8 cellular contexts compared by ENCODE assay signal in the genomic region with DNA sequence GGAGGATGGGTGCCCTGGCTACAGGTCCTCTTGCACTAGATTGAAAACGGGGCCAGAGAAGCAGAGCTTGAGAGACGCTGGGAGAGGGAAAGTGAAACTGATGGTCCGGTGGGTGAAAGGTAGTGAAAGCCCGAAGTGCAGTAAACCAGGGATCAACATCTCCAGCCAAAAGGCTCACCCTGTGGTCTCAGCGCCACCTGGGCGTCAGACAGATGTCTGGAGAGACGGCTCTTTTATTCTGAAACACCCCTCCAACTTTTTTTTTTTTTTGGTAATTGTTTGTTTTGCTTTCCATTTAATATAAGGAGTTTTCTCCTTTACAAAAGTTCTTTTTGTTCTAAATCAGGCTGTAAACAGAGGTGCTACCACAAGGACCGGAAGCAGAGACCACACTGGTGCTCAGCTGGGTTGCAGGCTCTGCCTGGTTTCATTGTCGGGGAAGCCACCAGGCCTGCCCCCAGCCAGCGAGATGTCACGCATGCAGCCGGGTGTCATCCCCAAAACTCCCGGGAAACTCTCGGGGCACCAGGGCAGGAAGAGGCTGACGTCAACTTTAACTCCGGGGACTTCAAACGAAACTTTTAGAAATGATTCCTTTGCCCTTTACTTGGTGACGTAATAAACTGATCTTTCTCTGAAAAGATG. TPM values are rescaled to one million over a fixed set of nuclear protein-coding genes. Genes with fewer than 3 reads are reported as not detected.
DNase-seq lines count a peak whose midpoint lies in the region; ATAC-seq and TF ChIP-seq lines count a peak whose summit lies in the region.

No MANE protein-coding gene starts in this region.

- H3K27ac ChIP-seq in CD8-positive, alpha-beta memory T cell (ENCODE audit: low read depth, low read length): peak overlapping the region; percentile 66

- peaks cover 0 to 3% (median 0%) of the 10 kb centered on the region in 3 donors for H3K36me3 Mint-ChIP-seq in CD8-positive, alpha-beta memory T cell

- H3K27me3 Mint-ChIP-seq in CD8-positive, alpha-beta memory T cell: peaks cover 0 to 2% of the 10 kb centered on the region in 2 donors

- H3K4me1 Mint-ChIP-seq in CD8-positive, alpha-beta memory T cell: peaks cover 74 to 90% (median 76%) of the 10 kb centered on the region in 3 donors

- H3K9me3 Mint-ChIP-seq in CD8-positive, alpha-beta memory T cell: no peaks in the 10 kb centered on the region

- H3K27me3 ChIP-seq in CD8-positive, alpha-beta memory T cell (ENCODE audit: insufficient read depth, low read length, poor library complexity, severe bottlenecking): no peaks in the 10 kb centered on the region

- DNase-seq in CD8-positive, alpha-beta memory T cell: peak; percentile 85 to 96 (median 92)
- DNase-seq in T-helper 9 cell (peak; percentile 88), astrocyte of the spinal cord (ENCODE audit: low read depth, low spot score) (peak; percentile 28), left colon (peak; percentile 80 to 81), cortex of kidney (lab: John Stamatoyannopoulos, UW) (no peak)
- peak; percentile 81 for DNase-seq in stimulated activated CD8-positive, alpha-beta memory T cell treated with anti-CD3 and anti-CD28 coated beads, Interleukin-12 subunit alpha, Interleukin-12 subunit beta, amount 100 ng/mL, for 24 hours (ENCODE audit: extremely low read depth)

- intact Hi-C loops in left colon (cut with DNase I, micrococcal nuclease): no loop called here

- peak overlapping the region; percentile 80 for H3K4me3 ChIP-seq in CD8-positive, alpha-beta memory T cell (ENCODE audit: low read length)
- peak overlapping the region; percentile 18 for H3K4me3 ChIP-seq in astrocyte of the spinal cord (ENCODE audit: low read depth, low read length)

- in situ Hi-C loops in astrocyte of the spinal cord (cut with HindIII; ENCODE audit: low sequenced_read_pairs): no loop called here

- H3K4me3 Mint-ChIP-seq in CD8-positive, alpha-beta memory T cell: peak overlapping the region; percentile 85 to 98 (median 95)

- peaks cover 73% of the 10 kb centered on the region for H3K4me1 ChIP-seq in CD8-positive, alpha-beta memory T cell (ENCODE audit: insufficient read depth, low read length)

- TF ChIP-seq CTCF in astrocyte of the spinal cord (IDR thresholded peaks at IDR 0.05; ENCODE audit: low read depth, low read length): peak; percentile 17

- peak overlapping the region; percentile 95 to 99 (median 98) for H3K27ac Mint-ChIP-seq in CD8-positive, alpha-beta memory T cell

- POLR2A ChIA-PET in CD8-positive, alpha-beta memory T cell (lab: Charles Lee): interaction anchor here (0.7 to 3.5 kb wide), 16 partner anchors 9 to 1991 kb away, joined by 3 to 20 read pairs (median 5); a partner anchor contains a TSS

- no peaks in the 10 kb centered on the region for H3K36me3 ChIP-seq in CD8-positive, alpha-beta memory T cell (ENCODE audit: insufficient read depth, low read length)

- CTCF ChIA-PET in CD8-positive, alpha-beta memory T cell (lab: Charles Lee): interaction anchor here (0.9 to 6.5 kb wide), 19 partner anchors 9 to 359 kb away, joined by 3 to 57 read pairs (median 6); a partner anchor contains a TSS

- peak; percentile 75 for ATAC-seq in GM19351 (IDR thresholded peaks at IDR 0.05; ENCODE audit: unreplicated experiment)
- peak; percentile 65 for ATAC-seq in HG03442 (IDR thresholded peaks at IDR 0.05; ENCODE audit: unreplicated experiment)
- peak; percentile 95 for ATAC-seq in left colon

- H3K9me3 ChIP-seq in CD8-positive, alpha-beta memory T cell (ENCODE audit: low read length): no peaks in the 10 kb centered on the region

RNA-seq across cellular contexts. Expression of a gene that starts 11.2 kb away (rescaled TPM):
- 1,000 to 10,000 TPM; 1,178 to 1,224 TPM for total RNA-seq in CD8-positive, alpha-beta memory T cell
- polyA plus RNA-seq in CD8-positive, alpha-beta memory T cell: 8.3 TPM
- total RNA-seq in left colon: 1 to 10 TPM in 1 of 2 donors, under 1 TPM in 1; 0.61 to 1.8 TPM

RNA-seq across cellular contexts. Expression of a gene that starts 37.9 kb away (rescaled TPM):
- total RNA-seq in CD8-positive, alpha-beta memory T cell: 100 to 1,000 TPM; 269 to 282 TPM
- 91.8 TPM for polyA plus RNA-seq in CD8-positive, alpha-beta memory T cell
- 10 to 100 TPM; 71.7 to 90.7 TPM for total RNA-seq in left colon

Comparison
In these comparisons a context has a peak if more than half of its experiments do, and no peak if none do; other contexts are left out.
1. RNA of a gene that starts 11.2 kb away (total RNA-seq): 1,178 to 1,224 TPM in CD8-positive, alpha-beta memory T cell; 0.61 to 1.8 TPM in left colon; every median in the first group is over 100 times any median in the second.
2. Peak in every context shown above with its lines, with median percentiles within 50 percentile points of each other: ATAC-seq.